14 cellular contexts compared by ENCODE assay signal in genomic region chr14:75879031-75879430, GRCh38.
DNase-seq lines count a peak whose midpoint lies in the region; ATAC-seq, FAIRE-seq and TF ChIP-seq lines count a peak whose summit lies in the region.
"Had no signal": no experiment of that assay in that cellular context is flagged by ENCODE, and none has a peak within 500 bp of the region (broad histone marks: within the 10 kb centered on the region; RNA-seq: fewer than 3 reads in every experiment).

No MANE protein-coding gene starts in this region.

- no peak for TF ChIP-seq CTCF in KMS-11 (conservative IDR thresholded peaks at IDR 0.05; ENCODE audit: low read depth, low read length)
- TF ChIP-seq CTCF in bronchial epithelial cell (IDR thresholded peaks at IDR 0.05; ENCODE audit: insufficient read depth, low read length, severe bottlenecking), result no peak
- TF ChIP-seq CTCF in nephron (IDR thresholded peaks at IDR 0.05; ENCODE audit: unreplicated experiment in 3 of 3), result no peak

- ATAC-seq in HG02623 (IDR thresholded peaks at IDR 0.05; ENCODE audit: unreplicated experiment) (no peak), GM21717 (IDR thresholded peaks at IDR 0.05; ENCODE audit: unreplicated experiment) (no peak)

- no peak for FAIRE-seq in bronchial epithelial cell (lab: Jason Lieb, UNC)
- FAIRE-seq: H54 had no signal

- H3K36me3 Mint-ChIP-seq in nephron (ENCODE audit: low read depth), result peaks cover 17% of the 10 kb centered on the region

- no peak overlapping the region for H3K4me3 Mint-ChIP-seq in nephron

- H3K27ac ChIP-seq in KMS-11, result peak overlapping the region; percentile 90; the same call in 1 of the 2 replicates
- H3K27ac ChIP-seq: tibial nerve had no signal

- peaks cover 87% of the 10 kb centered on the region for H3K4me1 ChIP-seq in KMS-11 (ENCODE audit: low read depth, poor library complexity, severe bottlenecking)

- H3K4me3 ChIP-seq in KMS-11 (IDR thresholded peaks at IDR 0.05; ENCODE audit: insufficient read depth, low read depth, low read length) (no peak overlapping the region), bronchial epithelial cell (ENCODE audit: low read depth, low read length) (no peak overlapping the region)
- H3K4me3 ChIP-seq: tibial nerve had no signal

- H3K27ac Mint-ChIP-seq in nephron, result peak overlapping the region in 2 of 3 experiments; percentile 21 to 90
- H3K27ac Mint-ChIP-seq: progenitor cell of endocrine pancreas had no signal

- no peaks in the 10 kb centered on the region for H4K20me1 ChIP-seq in KMS-11 (ENCODE audit: insufficient read depth)

- no peaks in the 10 kb centered on the region for H3K79me2 ChIP-seq in KMS-11 (ENCODE audit: insufficient read depth, low read depth)

- H3K36me3 ChIP-seq in KMS-11 (ENCODE audit: insufficient read depth) (no peaks in the 10 kb centered on the region), bronchial epithelial cell (ENCODE audit: control insufficient read depth, insufficient read depth, low read length) (no peaks in the 10 kb centered on the region)

- DNase-seq in GM04504 (ENCODE audit: low read depth), result peak; percentile 39
- DNase-seq in bronchial epithelial cell (ENCODE audit: low read depth), result peak; percentile 96
- no peak for DNase-seq in midbrain (lab: John Stamatoyannopoulos, UW)
- DNase-seq: activated CD4-positive, alpha-beta T cell treated with anti-CD3 and anti-CD28 coated beads, Interleukin-2, amount 50 U/mL, for 4 hours; foreskin melanocyte; Karpas-422; NCI-H345 had no signal

- H2AFZ ChIP-seq in KMS-11 (ENCODE audit: low read depth), result no peak overlapping the region

- H3K27me3 Mint-ChIP-seq in nephron (ENCODE audit: low read depth), result peaks cover 3% of the 10 kb centered on the region
- H3K27me3 Mint-ChIP-seq: progenitor cell of endocrine pancreas had no signal

- peak overlapping the region; percentile 92 for H3K4me2 ChIP-seq in KMS-11

- peaks cover 51% of the 10 kb centered on the region for H3K4me1 Mint-ChIP-seq in nephron

- no peak overlapping the region for H3K9ac ChIP-seq in KMS-11

- H3K27me3 ChIP-seq in KMS-11 (ENCODE audit: insufficient read depth, low read depth) (no peaks in the 10 kb centered on the region), bronchial epithelial cell (ENCODE audit: control insufficient read depth, insufficient read depth, low read length) (no peaks in the 10 kb centered on the region)
- H3K27me3 ChIP-seq: tibial nerve had no signal

- no peaks in the 10 kb centered on the region for H3K9me3 Mint-ChIP-seq in nephron
